ENCODE assay signal across 23 cellular contexts in genomic region chr3:196323016-196323415, GRCh38. TPM values are rescaled to one million over a fixed set of nuclear protein-coding genes. Genes with fewer than 3 reads are reported as not detected.
"Had no signal": no experiment of that assay in that cellular context is flagged by ENCODE, and none has a peak within 500 bp of the region (broad histone marks: within the 10 kb centered on the region; RNA-seq: fewer than 3 reads in every experiment).

No MANE protein-coding gene starts in this region.

- H3K27ac ChIP-seq: PC-9, RWPE1, SK-N-MC had no signal

- DNase-seq: KG1, MV-4-11, NCI-H1048, NCI-H1092 treated with DMSO at 0.1 percent for 48 hours, NCI-H1417 treated with DMSO at 0.1 percent for 48 hours, NCI-H1436 treated with DMSO at 0.1 percent for 48 hours, NCI-H187 treated with DMSO at 0.1 percent for 48 hours, NCI-H2029, NCI-H2081, NCI-H345, NCI-H510A treated with DMSO at 0.1 percent for 48 hours, NCI-H774, PC-9, SHP77, SIG-M5, T-helper 1 cell had no signal

- H3K27me3 ChIP-seq: MG63, SJCRH30 had no signal

- H3K9me3 ChIP-seq: MG63, SJCRH30 had no signal

- H3K36me3 ChIP-seq: MG63, SJCRH30 had no signal

- H3K4me3 ChIP-seq: MG63, PC-9, SK-N-MC had no signal

- ATAC-seq: Panc1, Right ventricle myocardium inferior had no signal

RNA-seq across cellular contexts. Expression of gene TM4SF19, which starts 15.2 kb away (rescaled TPM):
- total RNA-seq: OCI-LY7, Right ventricle myocardium inferior had no signal
